In genomic region chr2:10554961-10555809, GRCh38 we compare ENCODE assay signal across 29 cellular contexts.
"Had no signal": no experiment of that assay in that cellular context is flagged by ENCODE, and none has a peak within 500 bp of the region (broad histone marks: within the 10 kb centered on the region; RNA-seq: fewer than 3 reads in every experiment).

No MANE protein-coding gene starts in this region.

- H3K27ac Mint-ChIP-seq: activated B cell treated with CpG ODN at 0.5 μM for 24 hours; activated CD4-positive, alpha-beta T cell treated with anti-CD3 and anti-CD28 coated beads for 36 hours; activated naive CD4-positive, alpha-beta T cell treated with anti-CD3 and anti-CD28 coated beads, Interleukin-2, amount 50 U/mL, for 24 hours; dendritic cell treated with granulocyte-macrophage colony-stimulating factor and Interleukin-4, amounts not matched to agents 40 ng/mL and 50 ng/mL, for 4 days; T-helper 17 cell; type B pancreatic cell had no signal

- H3K27me3 Mint-ChIP-seq: activated B cell treated with CpG ODN at 0.5 μM for 24 hours; activated CD4-positive, alpha-beta T cell treated with anti-CD3 and anti-CD28 coated beads for 36 hours; activated naive CD4-positive, alpha-beta T cell treated with anti-CD3 and anti-CD28 coated beads, Interleukin-2, amount 50 U/mL, for 24 hours; type B pancreatic cell had no signal

- H3K4me3 Mint-ChIP-seq: activated B cell treated with CpG ODN at 0.5 μM for 24 hours; activated CD4-positive, alpha-beta T cell treated with anti-CD3 and anti-CD28 coated beads for 36 hours; activated naive CD4-positive, alpha-beta T cell treated with anti-CD3 and anti-CD28 coated beads, Interleukin-2, amount 50 U/mL, for 24 hours; dendritic cell treated with granulocyte-macrophage colony-stimulating factor and Interleukin-4, amounts not matched to agents 40 ng/mL and 50 ng/mL, for 4 days; naive B cell; T-helper 17 cell; type B pancreatic cell had no signal

- H3K4me3 ChIP-seq: body of pancreas, cardiac muscle cell, lower lobe of right lung, sigmoid colon, smooth muscle cell, thoracic aorta had no signal

- H3K27me3 ChIP-seq: body of pancreas, cardiac muscle cell had no signal

- H3K36me3 ChIP-seq: cardiac muscle cell, lower lobe of right lung, sigmoid colon, thoracic aorta had no signal

- H3K9me3 ChIP-seq: body of pancreas, lower lobe of right lung, sigmoid colon, thoracic aorta had no signal

- H3K4me1 ChIP-seq: body of pancreas, sigmoid colon had no signal

- H3K27ac ChIP-seq: body of pancreas, cardiac muscle cell, lower lobe of right lung, sigmoid colon, thoracic aorta had no signal

- H3K4me1 Mint-ChIP-seq: activated B cell treated with CpG ODN at 0.5 μM for 24 hours; activated CD4-positive, alpha-beta T cell treated with anti-CD3 and anti-CD28 coated beads for 36 hours; activated naive CD4-positive, alpha-beta T cell treated with anti-CD3 and anti-CD28 coated beads, Interleukin-2, amount 50 U/mL, for 24 hours; naive B cell had no signal

- H3K9me3 Mint-ChIP-seq: activated B cell treated with CpG ODN at 0.5 μM for 24 hours; activated naive CD4-positive, alpha-beta T cell treated with anti-CD3 and anti-CD28 coated beads, Interleukin-2, amount 50 U/mL, for 24 hours; dendritic cell treated with granulocyte-macrophage colony-stimulating factor and Interleukin-4, amounts not matched to agents 40 ng/mL and 50 ng/mL, for 4 days; naive B cell; type B pancreatic cell had no signal

- DNase-seq: activated B cell treated with CpG ODN at 0.5 μM for 24 hours; activated CD4-positive, alpha-beta T cell treated with anti-CD3 and anti-CD28 coated beads for 36 hours; activated CD4-positive, alpha-beta T cell treated with anti-CD3 and anti-CD28 coated beads, Interleukin-2, amount 50 U/mL, for 4 hours; activated CD8-positive, alpha-beta memory T cell treated with anti-CD3 and anti-CD28 coated beads, Interleukin-2, amount 50 U/mL, for 48 hours; activated gamma-delta T cell treated with Interleukin-2 at 50 U/mL for 16 hours; activated T-cell treated with anti-CD3 and anti-CD28 coated beads, Interleukin-2, amount 50 U/mL, for 48 hours; anterior cingulate cortex; body of pancreas; effector CD8-positive, alpha-beta T cell; glutamatergic neuron; hypothalamus; left colon; lower lobe of right lung; mesendoderm; naive B cell; occipital lobe; sigmoid colon; stimulated activated CD4-positive, alpha-beta T cell treated with anti-CD3 and anti-CD28 coated beads, Interleukin-2, amount 100 ng/mL, for 48 hours; stimulated activated CD8-positive, alpha-beta memory T cell treated with anti-CD3 and anti-CD28 coated beads, Interleukin-4, amount 100 ng/mL, for 48 hours; stimulated activated naive CD4-positive, alpha-beta T cell; SW 1271; T-helper 17 cell had no signal

- H3K36me3 Mint-ChIP-seq: activated naive CD4-positive, alpha-beta T cell treated with anti-CD3 and anti-CD28 coated beads, Interleukin-2, amount 50 U/mL, for 24 hours; naive B cell; type B pancreatic cell had no signal

- ATAC-seq: activated CD4-positive, alpha-beta T cell treated with anti-CD3 and anti-CD28 coated beads for 36 hours; body of pancreas; esophagus mucosa; left colon; lower lobe of right lung; T-helper 17 cell had no signal
